In the genomic region with DNA sequence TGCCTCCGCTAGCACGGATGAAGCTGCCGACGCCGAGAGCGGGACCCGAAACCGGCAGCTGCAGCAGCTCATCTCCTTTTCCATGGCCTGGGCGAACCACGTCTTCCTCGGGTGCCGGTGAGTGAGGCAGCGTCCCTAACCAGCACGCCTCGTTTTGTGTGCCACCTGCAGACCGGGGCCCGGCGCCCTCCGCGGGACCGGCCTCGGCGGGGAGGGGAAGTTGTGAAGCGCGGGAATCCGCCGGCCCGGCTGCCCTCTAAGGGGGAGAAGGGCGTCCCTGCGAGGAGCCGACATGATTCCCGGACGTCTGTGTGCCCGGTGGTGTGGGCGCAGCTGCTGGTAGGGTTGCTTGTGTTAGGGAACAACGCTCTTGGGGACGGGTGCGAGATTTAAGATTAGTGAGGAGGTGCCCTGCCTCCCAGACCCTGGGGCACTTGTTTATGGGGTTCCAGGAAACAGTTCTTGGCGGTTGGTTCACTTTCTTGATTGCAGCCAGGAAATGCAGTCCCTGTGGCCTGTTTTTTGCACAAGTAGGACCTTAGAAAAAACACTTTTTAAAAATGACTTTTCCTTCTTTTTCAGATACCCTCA, we compare ENCODE assay signal across 8 cellular contexts. TPM values are rescaled to one million over a fixed set of nuclear protein-coding genes. Genes with fewer than 3 reads are reported as not detected.
A peak's percentile ranks its signal among the peaks of the same experiment; 100 is the strongest.
DNase-seq lines count a peak whose midpoint lies in the region; ATAC-seq and TF ChIP-seq lines count a peak whose summit lies in the region.

No MANE protein-coding gene starts in this region.

- no peaks in the 10 kb centered on the region for H3K27me3 Mint-ChIP-seq in progenitor cell of endocrine pancreas

- H3K36me3 Mint-ChIP-seq in progenitor cell of endocrine pancreas (ENCODE audit: insufficient read depth), result peaks cover 17% of the 10 kb centered on the region

- TF ChIP-seq CTCF in cardiac muscle cell (IDR thresholded peaks at IDR 0.05; ENCODE audit: low read depth, low read length) (no peak), progenitor cell of endocrine pancreas (IDR thresholded peaks at IDR 0.05; ENCODE audit: unreplicated experiment) (no peak)

- H3K36me3 ChIP-seq in cardiac muscle cell, result peaks cover 33% of the 10 kb centered on the region

- no peaks in the 10 kb centered on the region for H3K9me3 Mint-ChIP-seq in progenitor cell of endocrine pancreas (ENCODE audit: low read depth)

- peak overlapping the region; percentile 72 for H3K4me3 ChIP-seq in cardiac muscle cell

- no peaks in the 10 kb centered on the region for H3K9me3 ChIP-seq in cardiac muscle cell (ENCODE audit: low read depth)

- H3K27ac ChIP-seq in cardiac muscle cell, result peak overlapping the region; percentile 96

- peak; percentile 22 for ATAC-seq in GM21367 (IDR thresholded peaks at IDR 0.05; ENCODE audit: unreplicated experiment)

- no peaks in the 10 kb centered on the region for H3K27me3 ChIP-seq in cardiac muscle cell

- H3K27ac Mint-ChIP-seq in progenitor cell of endocrine pancreas, result peak overlapping the region; percentile 98

- peak overlapping the region; percentile 96 for H3K4me3 Mint-ChIP-seq in progenitor cell of endocrine pancreas (ENCODE audit: low read depth)

- DNase-seq in DMS 273 (lab: John Stamatoyannopoulos, UW; ENCODE audit: unreplicated experiment), result peak; percentile 60
- DNase-seq in DMS 273 treated with DMSO at 0.1 percent for 48 hours (lab: John Stamatoyannopoulos, UW), result no peak
- peak; percentile 26 for DNase-seq in HT1080 (ENCODE audit: low read depth)
- peak; percentile 10 for DNase-seq in activated CD8-positive, alpha-beta memory T cell treated with anti-CD3 and anti-CD28 coated beads, Interleukin-2, amount 50 U/mL, for 24 hours (ENCODE audit: extremely low read depth)
- peak; percentile 18 to 61 for DNase-seq in cardiac muscle cell (ENCODE audit: low read depth in 1 of 2, low spot score in 1 of 2)
- DNase-seq in progenitor cell of endocrine pancreas (ENCODE audit: low spot score, unreplicated experiment), result peak; percentile 23
- no peak for DNase-seq in cortex of kidney (lab: John Stamatoyannopoulos, UW)

- peaks cover 32% of the 10 kb centered on the region for H3K4me1 Mint-ChIP-seq in progenitor cell of endocrine pancreas (ENCODE audit: low read depth)

- H3K4me1 ChIP-seq in cardiac muscle cell (ENCODE audit: low read depth), result peaks cover 19% of the 10 kb centered on the region

RNA-seq across cellular contexts. Expression of a gene that starts 0.6 kb away (rescaled TPM):
- 18.9 and 23.8 TPM in 2 replicates for total RNA-seq in HT1080 (2014; rRNA removed; shearing (Covaris generic))
- 18.4 and 20.4 TPM in 2 replicates for polyA plus RNA-seq in HT1080 (2015; cell fraction: cytosol; rRNA removed)
- polyA plus RNA-seq in HT1080 (2015; cell fraction: nucleus; rRNA removed), result 25.4 and 25.6 TPM in 2 replicates
- total RNA-seq in cardiac muscle cell (30.8 and 34.1 TPM in 2 replicates), progenitor cell of endocrine pancreas (22.0 and 25.9 TPM in 2 replicates)
- 15.9 and 20.7 TPM in 2 replicates for polyA plus RNA-seq in cardiac muscle cell

RNA-seq across cellular contexts. Expression of a gene that starts 59.8 kb away (rescaled TPM):
- 14.0 and 25.4 TPM in 2 replicates for total RNA-seq in HT1080 (2014; rRNA removed; shearing (Covaris generic))
- 23.3 and 24.9 TPM in 2 replicates for polyA plus RNA-seq in HT1080 (2015; cell fraction: cytosol; rRNA removed)
- 7.8 and 8.2 TPM in 2 replicates for polyA plus RNA-seq in HT1080 (2015; cell fraction: nucleus; rRNA removed)
- total RNA-seq in cardiac muscle cell, result 14.2 and 14.6 TPM in 2 replicates
- 26.1 and 32.9 TPM in 2 replicates for polyA plus RNA-seq in cardiac muscle cell
- total RNA-seq in progenitor cell of endocrine pancreas, result 19.2 and 19.9 TPM in 2 replicates

Comparison
In these comparisons a context has a peak if more than half of its experiments do, and no peak if none do; other contexts are left out.
1. DNase-seq: peak in DMS 273 (single experiment), HT1080 (single experiment), activated CD8-positive, alpha-beta memory T cell treated with anti-CD3 and anti-CD28 coated beads, Interleukin-2, amount 50 U/mL, for 24 hours (single experiment), cardiac muscle cell (2 of 2) and progenitor cell of endocrine pancreas (single experiment); none in DMS 273 treated with DMSO at 0.1 percent for 48 hours (single experiment) and cortex of kidney (single experiment).